In genomic region chr2:166628478-166629136, GRCh38 we compare ENCODE assay signal across 2 cellular contexts.
TF ChIP-seq lines count a peak whose summit lies in the region.

No MANE protein-coding gene starts in this region.

TF ChIP-seq in IMR-90, 13 proteins besides CTCF, POLR2A, EP300 and RAD21:
- TF ChIP-seq MAZ (IDR thresholded peaks at IDR 0.05; ENCODE audit: borderline replicate concordance, low read depth, low read length): no peak

TF ChIP-seq in H1, 55 proteins besides CTCF, POLR2A, EP300 and RAD21:
- TF ChIP-seq EGR1 (IDR thresholded peaks at IDR 0.05; ENCODE audit: borderline replicate concordance, low read depth, low read length): no peak
- peak; percentile 98 for TF ChIP-seq RBBP5 (IDR thresholded peaks at IDR 0.05; ENCODE audit: borderline replicate concordance, low read depth, low read length)
- TF ChIP-seq TAF1 (IDR thresholded peaks at IDR 0.05; ENCODE audit: low read depth, low read length): no peak
- TF ChIP-seq USF2 (IDR thresholded peaks at IDR 0.05; ENCODE audit: low read length): 0 out of 2 replicates have a peak, but pooled peaks have one; percentile 27
- peak; percentile 26 for TF ChIP-seq KDM4A (IDR thresholded peaks at IDR 0.05; ENCODE audit: low read depth, low read length, severe bottlenecking)
- TF ChIP-seq JUND (IDR thresholded peaks at IDR 0.05; ENCODE audit: low read length): no peak
- no peak for TF ChIP-seq CREB1 (IDR thresholded peaks at IDR 0.05)
- TF ChIP-seq JUN (IDR thresholded peaks at IDR 0.05; ENCODE audit: low read depth, low read length): no peak
- TF ChIP-seq ASH2L (IDR thresholded peaks at IDR 0.05; ENCODE audit: low read length): peak; percentile 99
- peak; percentile 39; the same call in 1 of the 2 replicates for TF ChIP-seq SP1 (IDR thresholded peaks at IDR 0.05; ENCODE audit: low read depth, low read length)
- TF ChIP-seq BACH1 (IDR thresholded peaks at IDR 0.05; ENCODE audit: low read length): no peak
- no peak for TF ChIP-seq PHF8 (conservative IDR thresholded peaks at IDR 0.05; ENCODE audit: low read depth, low read length)
- no peak for TF ChIP-seq ATF3 (IDR thresholded peaks at IDR 0.05; ENCODE audit: insufficient read depth, low read depth, low read length)
